In the genomic region with DNA sequence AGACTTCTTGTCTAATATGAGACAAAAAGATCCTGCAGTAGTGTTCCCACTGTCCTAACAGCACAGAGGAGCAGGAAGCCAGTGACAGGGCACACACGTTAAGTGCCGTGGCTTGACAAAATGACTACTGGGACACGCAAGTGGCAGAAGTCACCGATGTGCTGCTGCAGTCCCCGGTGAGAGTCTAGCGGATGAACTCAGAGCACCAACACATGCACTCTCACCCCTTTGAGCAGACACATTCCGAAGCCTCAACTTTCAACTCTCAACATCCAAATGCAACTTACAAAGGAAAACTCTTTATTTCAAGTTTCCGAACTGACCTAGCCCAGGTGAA, we compare ENCODE assay signal across 9 cellular contexts. TPM values are rescaled to one million over a fixed set of nuclear protein-coding genes. Genes with fewer than 3 reads are reported as not detected.
DNase-seq lines count a peak whose midpoint lies in the region; ATAC-seq and TF ChIP-seq lines count a peak whose summit lies in the region.
"Had no signal": no experiment of that assay in that cellular context is flagged by ENCODE, and none has a peak within 500 bp of the region (broad histone marks: within the 10 kb centered on the region; RNA-seq: fewer than 3 reads in every experiment).

No MANE protein-coding gene starts in this region.

- intact Hi-C loops in activated CD8-positive, alpha-beta T cell treated with anti-CD3 and anti-CD28 coated beads for 36 hours (cut with micrococcal nuclease): no loop called here
- intact Hi-C loops in heart left ventricle (cut with DNase I) (loop anchor here in 8 of 10 donors (5.0 to 10.0 kb wide), 6 partner anchors 36 to 71 kb away; no protein-coding TSS in a partner anchor), psoas muscle (cut with DNase I) (loop anchor here in 1 of 2 donors (5.0 kb wide), 1 partner anchor 66 kb away; no protein-coding TSS in a partner anchor)

- no peak for TF ChIP-seq CTCF in activated CD8-positive, alpha-beta T cell treated with anti-CD3 and anti-CD28 coated beads for 36 hours (IDR thresholded peaks at IDR 0.05)
- TF ChIP-seq CTCF in heart left ventricle (IDR thresholded peaks at IDR 0.05): no peak
- no peak for TF ChIP-seq CTCF in psoas muscle (IDR thresholded peaks at IDR 0.05)
- no peak for TF ChIP-seq CTCF in MM.1S (IDR thresholded peaks at IDR 0.05; ENCODE audit: low read length)

- H3F3A ChIP-seq in MM.1S (ENCODE audit: insufficient read depth, low read length): no peaks in the 10 kb centered on the region

- in situ Hi-C loops in ACHN (cut with HindIII; ENCODE audit: low pct_ligation_motif_present, low pct_unique_long_range_greater_than_20kb, low sequenced_read_pairs): no loop called here

- no peaks in the 10 kb centered on the region for H3K36me3 Mint-ChIP-seq in activated CD8-positive, alpha-beta T cell treated with anti-CD3 and anti-CD28 coated beads for 36 hours (ENCODE audit: low read depth)

- H3K27me3 Mint-ChIP-seq in activated CD8-positive, alpha-beta T cell treated with anti-CD3 and anti-CD28 coated beads for 36 hours: peaks cover 41% of the 10 kb centered on the region

- peaks cover 12% of the 10 kb centered on the region for H3K4me1 Mint-ChIP-seq in activated CD8-positive, alpha-beta T cell treated with anti-CD3 and anti-CD28 coated beads for 36 hours (ENCODE audit: low read depth)

- CTCF ChIA-PET in activated CD8-positive, alpha-beta T cell treated with anti-CD3 and anti-CD28 coated beads for 36 hours (lab: Charles Lee): interaction anchor here (1.0 to 1.9 kb wide), 3 partner anchors 11 to 73 kb away, joined by 3 to 4 read pairs (median 4); no protein-coding TSS in a partner anchor

- TF ChIP-seq POLR2A in heart left ventricle (IDR thresholded peaks at IDR 0.05): no peak

- H3K4me3 ChIP-seq in heart left ventricle: peak overlapping the region; percentile 53 to 97 (median 73)
- H3K4me3 ChIP-seq in psoas muscle: peak overlapping the region; percentile 85
- H3K4me3 ChIP-seq in MM.1S (ENCODE audit: low read length): no peak overlapping the region

- no peaks in the 10 kb centered on the region for H3K79me2 ChIP-seq in MM.1S (ENCODE audit: low read length)

- peak; percentile 43 for DNase-seq in DMS 273 (lab: John Stamatoyannopoulos, UW; ENCODE audit: unreplicated experiment)
- DNase-seq in DMS 273 treated with DMSO at 0.1 percent for 48 hours (lab: John Stamatoyannopoulos, UW): no peak
- DNase-seq in activated CD8-positive, alpha-beta T cell treated with anti-CD3 and anti-CD28 coated beads for 36 hours: peak; percentile 7
- peak in 3 of 5 donors; percentile 31 to 54 (median 46) for DNase-seq in heart left ventricle
- DNase-seq in psoas muscle: no peak
- DNase-seq in D341Med (ENCODE audit: low spot score): no peak
- no peak for DNase-seq in ACHN
- no peak for DNase-seq in MM.1S

- WGBS in heart left ventricle, 4 donors: 0 to 5% (median 1%) methylated on average over 7 to 8 of the region's 8 CpGs
- WGBS in psoas muscle, 3 donors: 10 to 13% (median 11%) methylated on average over 8 of the region's 8 CpGs

- no peak overlapping the region for H3K4me2 ChIP-seq in MM.1S (ENCODE audit: low read depth, low read length)

- no peaks in the 10 kb centered on the region for H3K9me2 ChIP-seq in MM.1S (replicated peaks; ENCODE audit: insufficient read depth, low read length)

- peak overlapping the region; percentile 67 for H3K4me3 Mint-ChIP-seq in activated CD8-positive, alpha-beta T cell treated with anti-CD3 and anti-CD28 coated beads for 36 hours

- H2AFZ ChIP-seq in MM.1S (ENCODE audit: low read length): no peak overlapping the region

- peak overlapping the region; percentile 86 to 98 (median 95) for H3K27ac ChIP-seq in heart left ventricle
- peak overlapping the region; percentile 74 for H3K27ac ChIP-seq in psoas muscle
- no peak overlapping the region for H3K27ac ChIP-seq in MM.1S (ENCODE audit: low read length)
- H3K27ac ChIP-seq: 22Rv1 had no signal

- H3K27me3 ChIP-seq in heart left ventricle: peaks cover 0 to 7% (median 0%) of the 10 kb centered on the region in 9 donors
- H3K27me3 ChIP-seq in psoas muscle (ENCODE audit: insufficient read depth in 3 of 3, low read length in 2 of 3): peaks cover 0 to 3% (median 2%) of the 10 kb centered on the region in 3 donors
- H3K27me3 ChIP-seq in MM.1S (replicated peaks; ENCODE audit: insufficient read depth, low read length): no peaks in the 10 kb centered on the region

- no peaks in the 10 kb centered on the region for H3K9me3 Mint-ChIP-seq in activated CD8-positive, alpha-beta T cell treated with anti-CD3 and anti-CD28 coated beads for 36 hours

- no peak overlapping the region for H3K9ac ChIP-seq in MM.1S (ENCODE audit: low read length)

- peak; percentile 37 for ATAC-seq in activated CD8-positive, alpha-beta T cell treated with anti-CD3 and anti-CD28 coated beads for 36 hours
- peak; percentile 17 to 58 (median 49) for ATAC-seq in heart left ventricle
- peak in 2 of 4 donors; percentile 30 to 43 for ATAC-seq in psoas muscle

- POLR2A ChIA-PET in activated CD8-positive, alpha-beta T cell treated with anti-CD3 and anti-CD28 coated beads for 36 hours (lab: Charles Lee): interaction anchor here (1.2 kb wide), 1 partner anchor 26 kb away, joined by 3 read pairs; no protein-coding TSS in a partner anchor

- H3K36me3 ChIP-seq in heart left ventricle: peaks cover 0 to 20% (median 4%) of the 10 kb centered on the region in 9 donors
- H3K36me3 ChIP-seq in psoas muscle (ENCODE audit: insufficient read depth in 1 of 2, low read depth in 1 of 2): no peaks in the 10 kb centered on the region
- H3K36me3 ChIP-seq in MM.1S (replicated peaks; ENCODE audit: insufficient read depth, low read length): no peaks in the 10 kb centered on the region

- H4K20me1 ChIP-seq in MM.1S (ENCODE audit: insufficient read depth, low read length): no peaks in the 10 kb centered on the region

- no peak overlapping the region for H3K27ac Mint-ChIP-seq in activated CD8-positive, alpha-beta T cell treated with anti-CD3 and anti-CD28 coated beads for 36 hours

- no peaks in the 10 kb centered on the region for H3K9me3 ChIP-seq in heart left ventricle
- no peaks in the 10 kb centered on the region for H3K9me3 ChIP-seq in psoas muscle
- no peaks in the 10 kb centered on the region for H3K9me3 ChIP-seq in MM.1S (replicated peaks; ENCODE audit: insufficient read depth, low read length)

- peaks cover 6 to 54% (median 32%) of the 10 kb centered on the region in 12 donors for H3K4me1 ChIP-seq in heart left ventricle
- peaks cover 4% of the 10 kb centered on the region for H3K4me1 ChIP-seq in psoas muscle
- H3K4me1 ChIP-seq in MM.1S (ENCODE audit: low read length): no peaks in the 10 kb centered on the region

RNA-seq across cellular contexts. Expression of a gene that starts 0.9 kb away (rescaled TPM):
- not detected for total RNA-seq in activated CD8-positive, alpha-beta T cell treated with anti-CD3 and anti-CD28 coated beads for 36 hours
- total RNA-seq in heart left ventricle: 100 to 1,000 TPM in 2 of 9 donors, 10 to 100 TPM in 7; 42.6 to 132 (median 77.7) TPM
- 10 to 100 TPM; 23.8 to 55.9 TPM for polyA plus RNA-seq in heart left ventricle
- 10 to 100 TPM in 2 of 4 donors, 1 to 10 TPM in 2; 5.3 to 15.8 (median 9.6) TPM for total RNA-seq in psoas muscle
- polyA plus RNA-seq in psoas muscle: 1 to 10 TPM; 3.0 to 3.6 (median 3.2) TPM

Comparison
In these comparisons a context has a peak if more than half of its experiments do, and no peak if none do; other contexts are left out.
1. DNase-seq: peak in DMS 273 (single experiment), activated CD8-positive, alpha-beta T cell treated with anti-CD3 and anti-CD28 coated beads for 36 hours (single experiment) and heart left ventricle (3 of 5); none in DMS 273 treated with DMSO at 0.1 percent for 48 hours (single experiment), psoas muscle (0 of 2), D341Med (single experiment), ACHN (single experiment) and MM.1S (single experiment).
2. RNA of a gene that starts 0.9 kb away (total RNA-seq): 42.6 to 132 TPM in heart left ventricle and 5.3 to 15.8 TPM in psoas muscle; not detected in activated CD8-positive, alpha-beta T cell treated with anti-CD3 and anti-CD28 coated beads for 36 hours; every median in the first group is over 4 times any median in the second.